2 cellular contexts compared by ENCODE assay signal in the genomic region with DNA sequence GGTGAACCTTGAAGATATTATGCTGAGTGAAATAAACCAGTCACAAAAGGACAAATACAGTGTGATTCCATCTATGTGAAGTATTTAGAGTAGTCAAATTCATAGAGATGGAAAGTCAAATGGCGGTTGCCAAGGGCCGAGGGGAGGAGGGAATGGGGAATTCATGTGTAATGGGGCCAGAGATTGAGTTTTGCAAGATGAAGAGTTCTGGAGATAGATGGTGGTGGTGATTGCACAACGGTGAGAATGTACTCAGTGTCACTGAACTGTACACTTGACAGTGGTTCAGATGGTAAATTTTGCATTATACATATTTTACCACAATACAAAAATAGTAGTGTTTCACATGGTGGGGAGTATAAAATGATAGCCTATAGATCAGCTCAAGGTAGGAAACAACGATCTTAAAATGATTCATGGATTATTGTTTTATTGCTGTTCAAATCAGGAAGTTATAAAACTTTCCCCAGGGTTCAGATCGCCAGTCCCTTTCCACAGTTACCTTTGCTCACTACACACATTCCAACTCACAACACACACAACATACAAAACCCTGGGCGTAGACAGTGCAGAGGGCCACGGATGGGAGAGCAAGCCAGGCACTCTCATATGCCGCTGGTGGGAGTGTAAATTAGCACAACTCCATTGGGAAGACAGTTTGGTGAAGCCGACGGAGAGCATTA.
TF ChIP-seq lines count a peak whose summit lies in the region.

No MANE protein-coding gene starts in this region.

TF ChIP-seq in HepG2, 621 proteins besides CTCF, POLR2A, EP300 and RAD21 (continued from another document):
- TF ChIP-seq, protein P1, sequence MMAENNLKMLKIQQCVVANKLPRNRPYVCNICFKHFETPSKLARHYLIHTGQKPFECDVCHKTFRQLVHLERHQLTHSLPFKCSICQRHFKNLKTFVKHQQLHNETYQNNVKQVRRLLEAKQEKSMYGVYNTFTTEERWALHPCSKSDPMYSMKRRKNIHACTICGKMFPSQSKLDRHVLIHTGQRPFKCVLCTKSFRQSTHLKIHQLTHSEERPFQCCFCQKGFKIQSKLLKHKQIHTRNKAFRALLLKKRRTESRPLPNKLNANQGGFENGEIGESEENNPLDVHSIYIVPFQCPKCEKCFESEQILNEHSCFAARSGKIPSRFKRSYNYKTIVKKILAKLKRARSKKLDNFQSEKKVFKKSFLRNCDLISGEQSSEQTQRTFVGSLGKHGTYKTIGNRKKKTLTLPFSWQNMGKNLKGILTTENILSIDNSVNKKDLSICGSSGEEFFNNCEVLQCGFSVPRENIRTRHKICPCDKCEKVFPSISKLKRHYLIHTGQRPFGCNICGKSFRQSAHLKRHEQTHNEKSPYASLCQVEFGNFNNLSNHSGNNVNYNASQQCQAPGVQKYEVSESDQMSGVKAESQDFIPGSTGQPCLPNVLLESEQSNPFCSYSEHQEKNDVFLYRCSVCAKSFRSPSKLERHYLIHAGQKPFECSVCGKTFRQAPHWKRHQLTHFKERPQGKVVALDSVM (CRISPR knock-in tag; IDR thresholded peaks at IDR 0.05), result no peak
- TF ChIP-seq CEBPG (CRISPR knock-in tag; IDR thresholded peaks at IDR 0.05), result peak; percentile 67; the same call in 1 of the 2 replicates

TF ChIP-seq in GM23338, 12 proteins besides CTCF, POLR2A, EP300 and RAD21 (continued from another document):
- TF ChIP-seq ZNF462 (CRISPR knock-in tag; IDR thresholded peaks at IDR 0.05), result no peak
- TF ChIP-seq POLR2AphosphoS5 (IDR thresholded peaks at IDR 0.05; ENCODE audit: low read depth), result no peak
- no peak for TF ChIP-seq EZH2phosphoT487 (IDR thresholded peaks at IDR 0.05; ENCODE audit: unreplicated experiment)
- TF ChIP-seq, protein P2, sequence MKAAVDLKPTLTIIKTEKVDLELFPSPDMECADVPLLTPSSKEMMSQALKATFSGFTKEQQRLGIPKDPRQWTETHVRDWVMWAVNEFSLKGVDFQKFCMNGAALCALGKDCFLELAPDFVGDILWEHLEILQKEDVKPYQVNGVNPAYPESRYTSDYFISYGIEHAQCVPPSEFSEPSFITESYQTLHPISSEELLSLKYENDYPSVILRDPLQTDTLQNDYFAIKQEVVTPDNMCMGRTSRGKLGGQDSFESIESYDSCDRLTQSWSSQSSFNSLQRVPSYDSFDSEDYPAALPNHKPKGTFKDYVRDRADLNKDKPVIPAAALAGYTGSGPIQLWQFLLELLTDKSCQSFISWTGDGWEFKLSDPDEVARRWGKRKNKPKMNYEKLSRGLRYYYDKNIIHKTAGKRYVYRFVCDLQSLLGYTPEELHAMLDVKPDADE (IDR thresholded peaks at IDR 0.05), result no peak
